In genomic region chrX:53631156-53631555, GRCh38 we compare ENCODE assay signal across 29 cellular contexts. TPM values are rescaled to one million over a fixed set of nuclear protein-coding genes. Genes with fewer than 3 reads are reported as not detected.
DNase-seq lines count a peak whose midpoint lies in the region; TF ChIP-seq lines count a peak whose summit lies in the region.
"Had no signal": no experiment of that assay in that cellular context is flagged by ENCODE, and none has a peak within 500 bp of the region (broad histone marks: within the 10 kb centered on the region; RNA-seq: fewer than 3 reads in every experiment).

No MANE protein-coding gene starts in this region.

- no peak overlapping the region for H3K27ac ChIP-seq in CD4-positive, alpha-beta memory T cell (ENCODE audit: low read depth, low read length)
- H3K27ac ChIP-seq in GM23248 (0 out of 2 replicates have a peak overlapping the region, but pooled peaks have one; percentile 15), brain microvascular endothelial cell (peak overlapping the region; percentile 42), mesenchymal stem cell (ENCODE audit: low read length, poor library complexity, severe bottlenecking) (no peak overlapping the region)
- H3K27ac ChIP-seq: left ventricle myocardium inferior, PC-9, prostate gland, right lobe of liver, thyroid gland, vagina had no signal

- no peak for DNase-seq in CD4-positive, alpha-beta memory T cell
- DNase-seq in GM23248 (no peak), brain microvascular endothelial cell (no peak), mesenchymal stem cell (peak; percentile 1), NCI-H69 (lab: John Stamatoyannopoulos, UW) (no peak), cerebellum (ENCODE audit: low spot score) (no peak), dedifferentiated amniotic fluid mesenchymal stem cell (ENCODE audit: extremely low spot score) (no peak), cortex of kidney (lab: John Stamatoyannopoulos, UW) (no peak)
- DNase-seq: activated CD4-positive, alpha-beta T cell treated with anti-CD3 and anti-CD28 coated beads, Interleukin-2, amount 50 U/mL, for 48 hours; activated naive CD8-positive, alpha-beta T cell treated with anti-CD3 and anti-CD28 coated beads, Interleukin-2, amount 10 ng/mL, durations not matched to agents 7 days and 5 days; HCEC 1CT; islet precursor cell; Kasumi-1; left ventricle myocardium inferior; midbrain; naive B cell; NCI-H1417; NCI-H2029; NCI-H526 treated with DMSO at 0.1 percent for 48 hours; occipital lobe; PC-9; right lobe of liver; SK-N-SH; stimulated activated CD4-positive, alpha-beta T cell treated with anti-CD3 and anti-CD28 coated beads, Interleukin-4, amount 100 ng/mL, for 1 hour; thyroid gland had no signal

- H2AK5ac ChIP-seq in mesenchymal stem cell (ENCODE audit: low read length, severe bottlenecking): no peak overlapping the region

- H3K36me3 Mint-ChIP-seq in CD4-positive, alpha-beta memory T cell: peaks cover 10 to 86% of the 10 kb centered on the region in 2 donors

- H3K27ac Mint-ChIP-seq in CD4-positive, alpha-beta memory T cell: peak overlapping the region in 4 of 7 donors; percentile 19 to 64 (median 54)
- H3K27ac Mint-ChIP-seq: activated naive CD8-positive, alpha-beta T cell treated with anti-CD3 and anti-CD28 coated beads, Interleukin-2, amount 10 ng/mL, durations not matched to agents 7 days and 5 days; naive B cell; T-helper 1 cell treated with Interleukin-12 subunit alpha and Interleukin-12 subunit beta and Interleukin-4 antibody, amounts not matched to agents 30 μg/mL and 1 μg/mL, for 36 hours had no signal

- no peak overlapping the region for H3K4ac ChIP-seq in mesenchymal stem cell (ENCODE audit: low read depth in 1 of 2, low read length in 2 of 2)

- no peak overlapping the region for H3K23ac ChIP-seq in mesenchymal stem cell (ENCODE audit: low read length in 2 of 2)

- no peak overlapping the region for H3K4me3 Mint-ChIP-seq in CD4-positive, alpha-beta memory T cell
- H3K4me3 Mint-ChIP-seq: activated naive CD8-positive, alpha-beta T cell treated with anti-CD3 and anti-CD28 coated beads, Interleukin-2, amount 10 ng/mL, durations not matched to agents 7 days and 5 days; central memory CD8-positive, alpha-beta T cell; naive B cell; T-helper 1 cell treated with Interleukin-12 subunit alpha and Interleukin-12 subunit beta and Interleukin-4 antibody, amounts not matched to agents 30 μg/mL and 1 μg/mL, for 36 hours had no signal

- no peak overlapping the region for H4K91ac ChIP-seq in mesenchymal stem cell (ENCODE audit: low read length)

- no peaks in the 10 kb centered on the region for H3K27me3 Mint-ChIP-seq in CD4-positive, alpha-beta memory T cell
- H3K27me3 Mint-ChIP-seq: activated naive CD8-positive, alpha-beta T cell treated with anti-CD3 and anti-CD28 coated beads, Interleukin-2, amount 10 ng/mL, durations not matched to agents 7 days and 5 days; central memory CD8-positive, alpha-beta T cell; naive B cell had no signal

- H3K9ac ChIP-seq in GM23248 (no peak overlapping the region), mesenchymal stem cell (ENCODE audit: low read length) (no peak overlapping the region)
- H3K9ac ChIP-seq: SK-N-SH had no signal

- H3K79me1 ChIP-seq in mesenchymal stem cell (replicated peaks; ENCODE audit: low read length, poor library complexity, severe bottlenecking): no peaks in the 10 kb centered on the region

- POLR2A ChIA-PET in CD4-positive, alpha-beta memory T cell (lab: Charles Lee; ENCODE audit: partially characterized antibody): no interaction called here

- H3K4me1 ChIP-seq in CD4-positive, alpha-beta memory T cell (ENCODE audit: insufficient read depth, low read length): no peaks in the 10 kb centered on the region
- H3K4me1 ChIP-seq in GM23248 (ENCODE audit: insufficient read depth) (no peaks in the 10 kb centered on the region), mesenchymal stem cell (ENCODE audit: control insufficient read depth, insufficient read depth, low read depth, low read length) (no peaks in the 10 kb centered on the region)
- H3K4me1 ChIP-seq: left ventricle myocardium inferior, prostate gland, right lobe of liver, thyroid gland, vagina had no signal

- in situ Hi-C loops in GM23248 (cut with MboI) (no loop called here), brain microvascular endothelial cell (cut with HindIII; ENCODE audit: low pct_ligation_motif_present, low sequenced_read_pairs) (no loop called here)

- no peaks in the 10 kb centered on the region for H3K9me2 ChIP-seq in GM23248 (ENCODE audit: insufficient read depth)
- H3K9me2 ChIP-seq: SK-N-SH had no signal

- no peak overlapping the region for H2BK12ac ChIP-seq in mesenchymal stem cell (ENCODE audit: low read length in 2 of 2)

- CTCF ChIA-PET in CD4-positive, alpha-beta memory T cell (lab: Charles Lee; ENCODE audit: partially characterized antibody): no interaction called here

- H2AFZ ChIP-seq in GM23248 (no peak overlapping the region), mesenchymal stem cell (ENCODE audit: low read depth, low read length) (no peak overlapping the region)
- H2AFZ ChIP-seq: PC-9 had no signal

- peaks cover 66% of the 10 kb centered on the region for H3K36me3 ChIP-seq in CD4-positive, alpha-beta memory T cell (ENCODE audit: insufficient read depth, low read length)
- H3K36me3 ChIP-seq in GM23248 (ENCODE audit: low read depth) (peaks cover 61% of the 10 kb centered on the region), brain microvascular endothelial cell (replicated peaks) (peaks cover 27% of the 10 kb centered on the region), mesenchymal stem cell (ENCODE audit: control insufficient read depth in 1 of 2, insufficient read depth in 2 of 2, low read depth in 1 of 2, low read length in 2 of 2) (peaks cover 6 to 92% of the 10 kb centered on the region in 2 experiments)
- H3K36me3 ChIP-seq: prostate gland had no signal

- no peaks in the 10 kb centered on the region for H3K27me3 ChIP-seq in CD4-positive, alpha-beta memory T cell (ENCODE audit: insufficient read depth, low read length)
- H3K27me3 ChIP-seq in GM23248 (replicated peaks; ENCODE audit: insufficient read depth) (no peaks in the 10 kb centered on the region), brain microvascular endothelial cell (replicated peaks) (no peaks in the 10 kb centered on the region), mesenchymal stem cell (ENCODE audit: control insufficient read depth in 1 of 2, insufficient read depth in 1 of 2, low read length in 2 of 2) (peaks cover 0 to 17% of the 10 kb centered on the region in 2 experiments)
- H3K27me3 ChIP-seq: right lobe of liver, thyroid gland, vagina had no signal

- no peak overlapping the region for H2BK5ac ChIP-seq in mesenchymal stem cell (ENCODE audit: low read depth, low read length, poor library complexity, severe bottlenecking)

- peaks cover 0 to 5% (median under 1%) of the 10 kb centered on the region in 4 donors for H3K4me1 Mint-ChIP-seq in CD4-positive, alpha-beta memory T cell
- H3K4me1 Mint-ChIP-seq: naive B cell had no signal

- no peak overlapping the region for H4K8ac ChIP-seq in mesenchymal stem cell (ENCODE audit: low read length)

- peaks cover 46% of the 10 kb centered on the region for H3K79me2 ChIP-seq in GM23248 (ENCODE audit: insufficient read depth)

- H3K14ac ChIP-seq in mesenchymal stem cell (ENCODE audit: low read length in 2 of 2): no peak overlapping the region

- no peaks in the 10 kb centered on the region for H3K9me3 Mint-ChIP-seq in CD4-positive, alpha-beta memory T cell
- H3K9me3 Mint-ChIP-seq: activated naive CD8-positive, alpha-beta T cell treated with anti-CD3 and anti-CD28 coated beads, Interleukin-2, amount 10 ng/mL, durations not matched to agents 7 days and 5 days; central memory CD8-positive, alpha-beta T cell; naive B cell; T-helper 1 cell treated with Interleukin-12 subunit alpha and Interleukin-12 subunit beta and Interleukin-4 antibody, amounts not matched to agents 30 μg/mL and 1 μg/mL, for 36 hours had no signal

- intact Hi-C loops in CD4-positive, alpha-beta memory T cell (cut with micrococcal nuclease): no loop called here

- H3K4me3 ChIP-seq in CD4-positive, alpha-beta memory T cell (ENCODE audit: low read length in 2 of 2): no peak overlapping the region
- H3K4me3 ChIP-seq in GM23248 (no peak overlapping the region), brain microvascular endothelial cell (ENCODE audit: low read depth, low read length) (no peak overlapping the region), mesenchymal stem cell (ENCODE audit: insufficient read depth in 1 of 2, low read depth in 1 of 2, low read length in 2 of 2) (no peak overlapping the region)
- H3K4me3 ChIP-seq: left ventricle myocardium inferior, PC-9, prostate gland, right lobe of liver, thyroid gland, vagina had no signal

- no peaks in the 10 kb centered on the region for H3K9me3 ChIP-seq in CD4-positive, alpha-beta memory T cell (ENCODE audit: control insufficient read depth in 1 of 2, low read length in 2 of 2)
- no peaks in the 10 kb centered on the region for H3K9me3 ChIP-seq in GM23248 (ENCODE audit: low read depth)
- no peaks in the 10 kb centered on the region for H3K9me3 ChIP-seq in mesenchymal stem cell (ENCODE audit: control insufficient read depth, low read length)
- H3K9me3 ChIP-seq: left ventricle myocardium inferior, prostate gland, right lobe of liver, SK-N-SH, thyroid gland, vagina had no signal

- H3K4me2 ChIP-seq in GM23248 (ENCODE audit: unreplicated experiment) (no peak overlapping the region), mesenchymal stem cell (ENCODE audit: low read length, poor library complexity, severe bottlenecking) (no peak overlapping the region)
- H3K4me2 ChIP-seq: PC-9, SK-N-SH had no signal

- H3K18ac ChIP-seq in mesenchymal stem cell (ENCODE audit: low read depth in 1 of 2, low read length in 2 of 2): no peak overlapping the region

- TF ChIP-seq CTCF in brain microvascular endothelial cell (IDR thresholded peaks at IDR 0.05; ENCODE audit: low read depth, low read length, missing control alignments): no peak

- no peaks in the 10 kb centered on the region for H4K20me1 ChIP-seq in GM23248 (ENCODE audit: insufficient read depth)

- H2BK15ac ChIP-seq in mesenchymal stem cell (ENCODE audit: low read depth, poor library complexity, severe bottlenecking): no peak overlapping the region

- WGBS in GM23248 (ENCODE audit: low coverage in 1 of 2, low lambda C conversion rate in 2 of 2, missing lambda C conversion rate in 2 of 2), 2 experiments: 98 to 100% methylated on average over 2 of the region's 2 CpGs
- WGBS in mesenchymal stem cell: no CpG with 5 or more reads among the region's 2 CpGs

- H2BK120ac ChIP-seq in mesenchymal stem cell (ENCODE audit: low read depth, low read length): no peak overlapping the region

- no peaks in the 10 kb centered on the region; the same call in 1 of the 2 replicates for H3F3A ChIP-seq in GM23248 (ENCODE audit: insufficient read depth)

RNA-seq across cellular contexts. Expression of gene HUWE1, which starts 55.4 kb away (rescaled TPM):
- 100 to 1,000 TPM; 176 to 202 TPM for total RNA-seq in CD4-positive, alpha-beta memory T cell
- 10 to 100 TPM in 1 of 2 donors, 1 to 10 TPM in 1; 3.3 to 19.0 TPM for polyA plus RNA-seq in CD4-positive, alpha-beta memory T cell
- total RNA-seq in GM23248 (2014; rRNA removed; shearing (Covaris generic)): 71.2 and 73.5 TPM in 2 replicates
- polyA plus RNA-seq in GM23248 (2016; fragmentation: Nextera tagmentation; extraction: Ambion mirVana): 29.8 and 31.3 TPM in 2 replicates
- polyA plus RNA-seq in mesenchymal stem cell (2013, experiment 1 of 2): 28.1 TPM
- 25.9 TPM for polyA plus RNA-seq in mesenchymal stem cell (2013, experiment 2 of 2)
- 113 TPM for total RNA-seq in cerebellum

Comparison
In these comparisons a context has a peak if more than half of its experiments do, and no peak if none do; other contexts are left out.
1. H3K27ac ChIP-seq: peak in GM23248 (single experiment) and brain microvascular endothelial cell (single experiment); none in CD4-positive, alpha-beta memory T cell (single experiment) and mesenchymal stem cell (single experiment).